In the genomic region with DNA sequence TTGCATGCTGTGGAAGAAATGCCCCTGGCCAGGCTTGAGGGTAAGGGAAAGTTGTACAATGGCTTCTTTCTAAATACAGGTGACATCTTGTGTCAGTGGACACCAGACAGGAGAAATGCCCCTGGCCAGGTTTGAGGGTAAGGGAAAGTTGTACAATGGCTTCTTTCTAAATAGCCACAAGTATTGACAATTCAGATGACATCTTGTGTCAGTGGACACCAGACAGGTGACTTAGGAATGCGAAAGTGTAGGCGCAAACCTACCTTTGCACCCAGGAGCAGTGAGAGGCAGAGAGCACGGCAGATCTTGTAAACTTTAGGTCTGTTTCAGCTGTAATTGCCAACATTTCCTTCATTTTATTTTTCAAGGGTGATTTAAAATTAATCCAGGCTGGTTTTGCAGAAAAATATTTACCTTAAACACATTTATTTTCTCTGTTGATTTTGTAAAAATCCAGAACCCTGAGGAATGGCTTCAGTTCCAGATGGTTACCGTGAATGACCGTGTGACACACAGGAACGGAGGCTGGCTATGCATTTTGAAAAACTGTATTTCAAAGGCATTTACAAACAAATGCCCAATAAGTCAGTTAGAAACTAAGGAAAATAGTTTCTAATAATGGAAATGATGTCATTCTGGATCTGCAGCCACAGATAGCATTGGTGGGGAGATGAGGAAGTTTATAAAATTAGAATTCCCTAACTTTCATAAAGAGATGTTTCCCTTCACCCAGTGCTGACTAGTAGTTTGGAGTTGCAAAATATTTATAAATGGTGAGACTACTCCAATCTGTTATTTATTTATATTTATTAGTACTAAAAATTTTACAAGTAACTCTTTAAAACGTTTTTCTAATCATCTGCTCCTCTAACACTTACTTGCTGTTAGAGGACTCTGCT, we compare ENCODE assay signal across 23 cellular contexts.
"Had no signal": no experiment of that assay in that cellular context is flagged by ENCODE, and none has a peak within 500 bp of the region (broad histone marks: within the 10 kb centered on the region; RNA-seq: fewer than 3 reads in every experiment).

No MANE protein-coding gene starts in this region.

- H3K27me3 ChIP-seq: pancreas, sigmoid colon, suprapubic skin, tibial artery had no signal

- DNase-seq: activated CD4-positive, alpha-beta memory T cell treated with anti-CD3 and anti-CD28 coated beads for 36 hours; activated CD4-positive, alpha-beta T cell treated with anti-CD3 and anti-CD28 coated beads for 48 hours; activated naive CD4-positive, alpha-beta T cell; activated T-cell treated with anti-CD3 and anti-CD28 coated beads, Interleukin-2, amount 50 U/mL, for 4 hours; effector memory CD4-positive, alpha-beta T cell; erythroblast; head of caudate nucleus; kidney glomerular epithelial cell; left ventricle myocardium inferior; naive thymus-derived CD8-positive, alpha-beta T cell; nucleus accumbens; pancreas; retina; sigmoid colon; stimulated activated CD4-positive, alpha-beta T cell treated with anti-CD3 and anti-CD28 coated beads, Interleukin-1b, Interleukin-23, amount 100 ng/mL, for 48 hours; stimulated activated naive B cell treated with anti-CD40 and anti-IgM and Interleukin-4, amounts not matched to agents 10 μg/mL and 1 μg/mL and 100 μg/mL, for 72 hours; T-cell; tibial artery had no signal

- H3K9me3 ChIP-seq: left ventricle myocardium inferior, pancreas, prostate gland, sigmoid colon, suprapubic skin, tibial artery had no signal

- FAIRE-seq: bronchial epithelial cell, pancreas had no signal

- H3K4me3 ChIP-seq: left ventricle myocardium inferior, pancreas, prostate gland, sigmoid colon, smooth muscle cell, suprapubic skin, tibial artery had no signal

- H3K27ac ChIP-seq: left ventricle myocardium inferior, pancreas, prostate gland, sigmoid colon, suprapubic skin, tibial artery, VCaP had no signal

- H3K4me1 ChIP-seq: prostate gland, sigmoid colon, suprapubic skin had no signal

- H3K4me2 ChIP-seq: smooth muscle cell had no signal

- H3K36me3 ChIP-seq: pancreas, prostate gland, sigmoid colon, suprapubic skin, tibial artery had no signal
